12 cellular contexts compared by ENCODE assay signal in genomic region chr3:137163241-137163916, GRCh38.
DNase-seq lines count a peak whose midpoint lies in the region; ATAC-seq and TF ChIP-seq lines count a peak whose summit lies in the region.
"Had no signal": no experiment of that assay in that cellular context is flagged by ENCODE, and none has a peak within 500 bp of the region (broad histone marks: within the 10 kb centered on the region; RNA-seq: fewer than 3 reads in every experiment).

No MANE protein-coding gene starts in this region.

- peak in 2 of 3 experiments; percentile 15 to 44 for DNase-seq in NCI-H1417 (lab: John Stamatoyannopoulos, UW)
- no peak for DNase-seq in NCI-H1417 treated with DMSO at 0.1 percent for 48 hours (lab: John Stamatoyannopoulos, UW)
- DNase-seq in ascending aorta (ENCODE audit: low spot score in 2 of 2): no peak
- DNase-seq in lower lobe of right lung: no peak
- no peak for DNase-seq in thoracic aorta (ENCODE audit: low spot score)
- DNase-seq in CD8-positive, alpha-beta memory T cell: no peak
- DNase-seq in NCI-H446 (lab: John Stamatoyannopoulos, UW): no peak
- DNase-seq: activated CD4-positive, alpha-beta T cell treated with anti-CD3 and anti-CD28 coated beads for 4 hours; activated naive CD4-positive, alpha-beta T cell treated with Interleukin-2 at 50 U/mL for 16 hours; DMS153 had no signal

- no peaks in the 10 kb centered on the region for H3K9me3 Mint-ChIP-seq in CD8-positive, alpha-beta memory T cell

- POLR2A ChIA-PET in CD8-positive, alpha-beta memory T cell (lab: Charles Lee): no interaction called here

- intact Hi-C loops in ascending aorta (cut with DNase I): no loop called here
- intact Hi-C loops in lower lobe of right lung (cut with DNase I): no loop called here

- CTCF ChIA-PET in CD8-positive, alpha-beta memory T cell (lab: Charles Lee): no interaction called here

- ATAC-seq in lower lobe of right lung (peak; percentile 61 to 63), thoracic aorta (ENCODE audit: insufficient number of reproducible peaks, low FRiP score, low read depth) (no peak), HG03457 (IDR thresholded peaks at IDR 0.05; ENCODE audit: unreplicated experiment) (no peak)

- no peaks in the 10 kb centered on the region for H3K4me1 ChIP-seq in ascending aorta
- peaks cover 5% of the 10 kb centered on the region for H3K4me1 ChIP-seq in lower lobe of right lung
- H3K4me1 ChIP-seq in thoracic aorta (ENCODE audit: control insufficient read depth in 1 of 2, low read depth in 2 of 2): peaks cover 0 to 11% of the 10 kb centered on the region in 2 donors
- no peaks in the 10 kb centered on the region for H3K4me1 ChIP-seq in CD8-positive, alpha-beta memory T cell (ENCODE audit: insufficient read depth, low read length)
- H3K4me1 ChIP-seq: SJSA1 had no signal

- H3K36me3 Mint-ChIP-seq in CD8-positive, alpha-beta memory T cell: no peaks in the 10 kb centered on the region

- peaks cover 2 to 25% of the 10 kb centered on the region in 2 donors for H3K27me3 Mint-ChIP-seq in CD8-positive, alpha-beta memory T cell

- no peak for TF ChIP-seq CTCF in ascending aorta (IDR thresholded peaks at IDR 0.05)
- TF ChIP-seq CTCF in lower lobe of right lung (IDR thresholded peaks at IDR 0.05): no peak
- no peak for TF ChIP-seq CTCF in thoracic aorta (IDR thresholded peaks at IDR 0.05)

- H3K9me3 ChIP-seq in ascending aorta (no peaks in the 10 kb centered on the region), lower lobe of right lung (no peaks in the 10 kb centered on the region), thoracic aorta (no peaks in the 10 kb centered on the region)
- H3K9me3 ChIP-seq in CD8-positive, alpha-beta memory T cell (ENCODE audit: low read length): no peaks in the 10 kb centered on the region
- H3K9me3 ChIP-seq: SJSA1 had no signal

- H3K36me3 ChIP-seq in ascending aorta (no peaks in the 10 kb centered on the region), lower lobe of right lung (no peaks in the 10 kb centered on the region), thoracic aorta (no peaks in the 10 kb centered on the region)
- H3K36me3 ChIP-seq in CD8-positive, alpha-beta memory T cell (ENCODE audit: insufficient read depth, low read length): no peaks in the 10 kb centered on the region
- H3K36me3 ChIP-seq: SJSA1 had no signal

- no peak overlapping the region for H3K4me3 Mint-ChIP-seq in CD8-positive, alpha-beta memory T cell

- no peaks in the 10 kb centered on the region for H3K4me1 Mint-ChIP-seq in CD8-positive, alpha-beta memory T cell

- no peak overlapping the region for H3K27ac Mint-ChIP-seq in CD8-positive, alpha-beta memory T cell

- H3K4me3 ChIP-seq in ascending aorta (peak overlapping the region; percentile 1 to 38), lower lobe of right lung (no peak overlapping the region), thoracic aorta (peak overlapping the region; percentile 41)
- H3K4me3 ChIP-seq in CD8-positive, alpha-beta memory T cell (ENCODE audit: low read length): no peak overlapping the region
- H3K4me3 ChIP-seq: SJSA1 had no signal

- H3K27ac ChIP-seq in ascending aorta: peak overlapping the region in 1 of 2 donors; percentile 10
- no peak overlapping the region for H3K27ac ChIP-seq in lower lobe of right lung
- H3K27ac ChIP-seq in thoracic aorta: peak overlapping the region in 1 of 2 donors; percentile 4
- H3K27ac ChIP-seq in CD8-positive, alpha-beta memory T cell (ENCODE audit: low read depth, low read length): no peak overlapping the region
- H3K27ac ChIP-seq: SJSA1 had no signal

- H3K27me3 ChIP-seq in ascending aorta: no peaks in the 10 kb centered on the region
- no peaks in the 10 kb centered on the region for H3K27me3 ChIP-seq in lower lobe of right lung (ENCODE audit: low read depth)
- no peaks in the 10 kb centered on the region for H3K27me3 ChIP-seq in thoracic aorta (replicated peaks; ENCODE audit: insufficient read depth)
- no peaks in the 10 kb centered on the region for H3K27me3 ChIP-seq in CD8-positive, alpha-beta memory T cell (ENCODE audit: insufficient read depth, low read length, poor library complexity, severe bottlenecking)
- H3K27me3 ChIP-seq: SJSA1 had no signal

Comparison
In these comparisons a context has a peak if more than half of its experiments do, and no peak if none do; other contexts are left out.
1. DNase-seq: peak in NCI-H1417 (2 of 3); none in NCI-H1417 treated with DMSO at 0.1 percent for 48 hours (single experiment), ascending aorta (0 of 2), lower lobe of right lung (single experiment), thoracic aorta (single experiment), CD8-positive, alpha-beta memory T cell (0 of 5) and NCI-H446 (0 of 2).
2. H3K4me3 ChIP-seq: peak in ascending aorta (2 of 2) and thoracic aorta (single experiment); none in lower lobe of right lung (single experiment) and CD8-positive, alpha-beta memory T cell (single experiment).
3. ATAC-seq: peak in lower lobe of right lung (2 of 2); none in thoracic aorta (single experiment) and HG03457 (single experiment).